ENCODE assay signal across 8 cellular contexts in the genomic region with DNA sequence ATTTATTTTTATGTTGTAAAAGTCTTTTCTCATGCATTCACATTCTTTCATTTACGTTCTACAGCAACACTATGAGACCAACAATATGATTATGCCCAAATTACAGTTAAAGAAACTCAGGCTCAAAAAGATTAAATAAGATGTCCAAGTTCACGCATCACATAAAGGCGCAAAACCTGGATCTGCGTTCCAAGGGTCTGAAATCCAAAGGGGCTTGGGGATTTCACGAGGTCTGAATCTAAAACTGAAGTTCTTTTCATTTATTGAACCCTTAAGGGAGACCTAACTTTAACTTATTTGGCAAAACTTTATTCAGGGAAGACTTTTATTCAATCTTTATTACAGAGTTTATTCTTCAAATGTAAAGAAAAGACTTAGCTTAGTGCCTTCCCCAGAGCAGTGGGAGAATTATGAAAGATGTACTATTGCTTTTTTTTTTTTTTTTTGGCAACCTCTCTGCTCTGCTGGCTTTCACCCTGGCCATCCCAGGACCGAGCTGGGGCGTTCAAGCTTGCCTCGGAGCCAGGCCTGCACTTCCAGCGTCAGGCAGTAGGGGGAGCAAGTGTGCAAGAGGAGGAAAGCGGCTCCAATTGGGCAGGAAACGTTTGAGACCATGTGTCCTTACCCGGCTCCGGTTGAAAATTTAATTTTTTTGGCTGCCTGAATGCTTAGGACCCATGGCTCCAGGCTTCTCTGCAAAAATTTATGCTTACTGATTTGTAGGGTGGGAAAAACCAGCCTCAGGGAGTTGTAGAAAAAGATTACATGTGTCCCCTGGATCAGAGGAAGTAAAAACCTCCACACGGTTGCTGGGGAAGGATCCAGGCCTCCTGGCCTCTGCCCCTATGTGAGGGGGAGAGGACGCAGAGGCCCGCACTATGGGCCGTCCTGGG.
DNase-seq lines count a peak whose midpoint lies in the region; ATAC-seq and TF ChIP-seq lines count a peak whose summit lies in the region.

No MANE protein-coding gene starts in this region.

- DNase-seq in NCI-H2107 (lab: John Stamatoyannopoulos, UW) = peak; percentile 72
- peak; percentile 94 for DNase-seq in UCSD-AML1 (lab: John Stamatoyannopoulos, UW; ENCODE audit: unreplicated experiment)
- peak; percentile 93 to 97 (median 94) for DNase-seq in body of pancreas
- peak; percentile 79 for DNase-seq in iPS DF 6.9 (ENCODE audit: low read depth, low spot score)

- H3K9me3 ChIP-seq in body of pancreas (no peaks in the 10 kb centered on the region), iPS DF 6.9 (ENCODE audit: control insufficient read depth, insufficient read depth, low read length) (no peaks in the 10 kb centered on the region), skeletal muscle satellite cell (replicated peaks; ENCODE audit: low read length) (no peaks in the 10 kb centered on the region)

- peak overlapping the region; percentile 56 to 87 (median 82) for H3K27ac ChIP-seq in body of pancreas
- H3K27ac ChIP-seq in iPS DF 6.9 (ENCODE audit: low read length) = no peak overlapping the region

- peak; percentile 42 for ATAC-seq in HG02973 (IDR thresholded peaks at IDR 0.05; ENCODE audit: unreplicated experiment)
- ATAC-seq in body of pancreas = peak; percentile 89
- ATAC-seq in HG02840 (IDR thresholded peaks at IDR 0.05; ENCODE audit: low FRiP score, unreplicated experiment) = no peak

- peak overlapping the region; percentile 78 for H3K4me2 ChIP-seq in skeletal muscle satellite cell (ENCODE audit: low read length)

- peak overlapping the region; percentile 66 for H3K9ac ChIP-seq in skeletal muscle satellite cell (ENCODE audit: low read depth, low read length)

- intact Hi-C loops in body of pancreas (cut with DNase I) = loop anchor here (5.0 kb wide), 1 partner anchor 353 kb away; no protein-coding TSS in a partner anchor

- H3K36me3 ChIP-seq in body of pancreas (replicated peaks in 1 of 2; ENCODE audit: insufficient read depth in 1 of 2, low read depth in 2 of 2) = no peaks in the 10 kb centered on the region
- no peaks in the 10 kb centered on the region for H3K36me3 ChIP-seq in iPS DF 6.9 (ENCODE audit: control insufficient read depth, insufficient read depth, low read length)
- H3K36me3 ChIP-seq in skeletal muscle satellite cell (ENCODE audit: insufficient read depth, low read length) = no peaks in the 10 kb centered on the region

- TF ChIP-seq CTCF in GM12874 (IDR thresholded peaks at IDR 0.05; ENCODE audit: insufficient read depth, low read depth, low read length) (peak; percentile 98), body of pancreas (IDR thresholded peaks at IDR 0.05) (peak; percentile 94 to 100 (median 99))

- TF ChIP-seq POLR2A in body of pancreas (IDR thresholded peaks at IDR 0.05) = peak in 1 of 3 donors; percentile 5

- H3K4me3 ChIP-seq in body of pancreas (no peak overlapping the region), iPS DF 6.9 (ENCODE audit: low read length) (no peak overlapping the region), skeletal muscle satellite cell (ENCODE audit: low read length) (peak overlapping the region; percentile 52)

- H3K4me1 ChIP-seq in body of pancreas = peaks cover 26% of the 10 kb centered on the region
- peaks cover 1% of the 10 kb centered on the region; the same call in 1 of the 2 replicates for H3K4me1 ChIP-seq in iPS DF 6.9 (ENCODE audit: control insufficient read depth, insufficient read depth, low read length)
- H3K4me1 ChIP-seq in skeletal muscle satellite cell (ENCODE audit: control insufficient read depth, insufficient read depth, low read length) = peaks cover 34% of the 10 kb centered on the region

- no peaks in the 10 kb centered on the region for H3K27me3 ChIP-seq in body of pancreas
- no peaks in the 10 kb centered on the region for H3K27me3 ChIP-seq in iPS DF 6.9 (ENCODE audit: control insufficient read depth, insufficient read depth, low read length)
- H3K27me3 ChIP-seq in skeletal muscle satellite cell (ENCODE audit: control insufficient read depth, insufficient read depth, low read length) = no peaks in the 10 kb centered on the region

- WGBS in body of pancreas, 2 donors = 16 to 17% methylated on average over 17 of the region's 17 CpGs
- WGBS in iPS DF 6.9 (ENCODE audit: insufficient coverage, insufficient read length) = no CpG with 5 or more reads among the region's 17 CpGs
